In genomic region chr1:226798427-226799411, GRCh38 we compare ENCODE assay signal across 9 cellular contexts. TPM values are rescaled to one million over a fixed set of nuclear protein-coding genes. Genes with fewer than 3 reads are reported as not detected.
A peak's percentile ranks its signal among the peaks of the same experiment; 100 is the strongest.
DNase-seq lines count a peak whose midpoint lies in the region; ATAC-seq and TF ChIP-seq lines count a peak whose summit lies in the region.
"Had no signal": no experiment of that assay in that cellular context is flagged by ENCODE, and none has a peak within 500 bp of the region (broad histone marks: within the 10 kb centered on the region; RNA-seq: fewer than 3 reads in every experiment).

No MANE protein-coding gene starts in this region.

- no peaks in the 10 kb centered on the region for H3K9me3 ChIP-seq in left lung
- H3K9me3 ChIP-seq: neutrophil had no signal

- H3K4me3 Mint-ChIP-seq in activated CD4-positive, alpha-beta T cell treated with anti-CD3 and anti-CD28 coated beads, Interleukin-2, amount 10 ng/mL, durations not matched to agents 24 days and 14 days: peak overlapping the region; percentile 69
- peak overlapping the region; percentile 77 for H3K4me3 Mint-ChIP-seq in stimulated activated naive CD8-positive, alpha-beta T cell treated with anti-CD3 and anti-CD28 coated beads, Interleukin-15, amount 100 ng/mL, for 72 hours

- peak overlapping the region; percentile 39 to 63 for H3K27ac ChIP-seq in left lung
- H3K27ac ChIP-seq in brain microvascular endothelial cell: no peak overlapping the region
- H3K27ac ChIP-seq: neutrophil had no signal

- CTCF ChIA-PET in GM10248 (lab: Yijun Ruan, JAX): interaction anchor here (1.4 kb wide), 2 partner anchors 27 to 173 kb away, joined by 3 read pairs; no protein-coding TSS in a partner anchor

- H3K4me1 Mint-ChIP-seq in activated CD4-positive, alpha-beta T cell treated with anti-CD3 and anti-CD28 coated beads, Interleukin-2, amount 10 ng/mL, durations not matched to agents 24 days and 14 days: peaks cover 30% of the 10 kb centered on the region
- peaks cover 44% of the 10 kb centered on the region for H3K4me1 Mint-ChIP-seq in stimulated activated naive CD8-positive, alpha-beta T cell treated with anti-CD3 and anti-CD28 coated beads, Interleukin-15, amount 100 ng/mL, for 72 hours

- H3K27me3 Mint-ChIP-seq in activated CD4-positive, alpha-beta T cell treated with anti-CD3 and anti-CD28 coated beads, Interleukin-2, amount 10 ng/mL, durations not matched to agents 24 days and 14 days: peaks cover 12% of the 10 kb centered on the region
- H3K27me3 Mint-ChIP-seq in stimulated activated naive CD8-positive, alpha-beta T cell treated with anti-CD3 and anti-CD28 coated beads, Interleukin-15, amount 100 ng/mL, for 72 hours: no peaks in the 10 kb centered on the region

- H3K36me3 ChIP-seq in left lung (no peaks in the 10 kb centered on the region), brain microvascular endothelial cell (replicated peaks) (no peaks in the 10 kb centered on the region)
- H3K36me3 ChIP-seq: neutrophil had no signal

- H3K9me3 Mint-ChIP-seq in activated CD4-positive, alpha-beta T cell treated with anti-CD3 and anti-CD28 coated beads, Interleukin-2, amount 10 ng/mL, durations not matched to agents 24 days and 14 days: no peaks in the 10 kb centered on the region
- H3K9me3 Mint-ChIP-seq in stimulated activated naive CD8-positive, alpha-beta T cell treated with anti-CD3 and anti-CD28 coated beads, Interleukin-15, amount 100 ng/mL, for 72 hours: no peaks in the 10 kb centered on the region

- intact Hi-C loops in activated CD4-positive, alpha-beta T cell treated with anti-CD3 and anti-CD28 coated beads, Interleukin-2, amount 10 ng/mL, durations not matched to agents 24 days and 14 days (cut with micrococcal nuclease): loop anchor here (1.0 to 5.0 kb wide), 3 partner anchors 30 to 59 kb away; partner anchors contain the start of gene ITPKB
- intact Hi-C loops in left lung (cut with DNase I): no loop called here

- H3K4me3 ChIP-seq in left lung (no peak overlapping the region), brain microvascular endothelial cell (ENCODE audit: low read depth, low read length) (no peak overlapping the region)

- no peaks in the 10 kb centered on the region for H3K36me3 Mint-ChIP-seq in activated CD4-positive, alpha-beta T cell treated with anti-CD3 and anti-CD28 coated beads, Interleukin-2, amount 10 ng/mL, durations not matched to agents 24 days and 14 days (ENCODE audit: low read depth)

- POLR2A ChIA-PET in GM10248 (lab: Yijun Ruan, JAX): no interaction called here

- ATAC-seq in HG02852 (IDR thresholded peaks at IDR 0.05; ENCODE audit: unreplicated experiment) (peak; percentile 89), left lung (no peak)
- peak; percentile 92 for ATAC-seq in stimulated activated naive CD8-positive, alpha-beta T cell treated with anti-CD3 and anti-CD28 coated beads, Interleukin-15, amount 100 ng/mL, for 72 hours

- peak overlapping the region; percentile 94 for H3K27ac Mint-ChIP-seq in activated CD4-positive, alpha-beta T cell treated with anti-CD3 and anti-CD28 coated beads, Interleukin-2, amount 10 ng/mL, durations not matched to agents 24 days and 14 days
- peak overlapping the region; percentile 94 to 98 for H3K27ac Mint-ChIP-seq in stimulated activated naive CD8-positive, alpha-beta T cell treated with anti-CD3 and anti-CD28 coated beads, Interleukin-15, amount 100 ng/mL, for 72 hours

- DNase-seq in GM10248 (ENCODE audit: extremely low spot score) (peak; percentile 63), left lung (no peak), DMS53 treated with DMSO at 0.1 percent for 48 hours (lab: John Stamatoyannopoulos, UW; ENCODE audit: unreplicated experiment) (no peak), NCI-H2196 treated with DMSO at 0.1 percent for 48 hours (lab: John Stamatoyannopoulos, UW; ENCODE audit: unreplicated experiment) (no peak), brain microvascular endothelial cell (no peak)
- DNase-seq in activated CD4-positive, alpha-beta T cell treated with anti-CD3 and anti-CD28 coated beads, Interleukin-2, amount 10 ng/mL, durations not matched to agents 24 days and 14 days: peak; percentile 89
- peak; percentile 65 to 85 for DNase-seq in stimulated activated naive CD8-positive, alpha-beta T cell treated with anti-CD3 and anti-CD28 coated beads, Interleukin-15, amount 100 ng/mL, for 72 hours

- no peak for TF ChIP-seq CTCF in GM10248 (IDR thresholded peaks at IDR 0.05; ENCODE audit: control extremely low read depth, extremely low read depth, low read depth, missing control alignments)
- TF ChIP-seq CTCF in left lung (IDR thresholded peaks at IDR 0.05): no peak
- no peak for TF ChIP-seq CTCF in brain microvascular endothelial cell (IDR thresholded peaks at IDR 0.05; ENCODE audit: low read depth, low read length, missing control alignments)

- H3K27me3 ChIP-seq in left lung: no peaks in the 10 kb centered on the region
- no peaks in the 10 kb centered on the region for H3K27me3 ChIP-seq in brain microvascular endothelial cell (replicated peaks)
- H3K27me3 ChIP-seq: neutrophil had no signal

- peaks cover 0 to 11% of the 10 kb centered on the region in 2 donors for H3K4me1 ChIP-seq in left lung

- in situ Hi-C loops in brain microvascular endothelial cell (cut with HindIII; ENCODE audit: low pct_ligation_motif_present, low sequenced_read_pairs): no loop called here

RNA-seq across cellular contexts. Expression of gene ITPKB, which starts 59.6 kb away (rescaled TPM):
- total RNA-seq in activated CD4-positive, alpha-beta T cell treated with anti-CD3 and anti-CD28 coated beads, Interleukin-2, amount 10 ng/mL, durations not matched to agents 24 days and 14 days: 29.3 and 31.2 TPM in 2 replicates
- total RNA-seq in left lung: 10 to 100 TPM; 25.0 to 34.6 TPM

Comparison
In these comparisons a context has a peak if more than half of its experiments do, and no peak if none do; other contexts are left out.
1. DNase-seq: peak in GM10248 (single experiment), activated CD4-positive, alpha-beta T cell treated with anti-CD3 and anti-CD28 coated beads, Interleukin-2, amount 10 ng/mL, durations not matched to agents 24 days and 14 days (single experiment) and stimulated activated naive CD8-positive, alpha-beta T cell treated with anti-CD3 and anti-CD28 coated beads, Interleukin-15, amount 100 ng/mL, for 72 hours (2 of 2); none in left lung (0 of 2), DMS53 treated with DMSO at 0.1 percent for 48 hours (single experiment), NCI-H2196 treated with DMSO at 0.1 percent for 48 hours (single experiment) and brain microvascular endothelial cell (single experiment).